In genomic region chr19:58277748-58278147, GRCh38 we compare ENCODE assay signal across 8 cellular contexts.
DNase-seq lines count a peak whose midpoint lies in the region; TF ChIP-seq lines count a peak whose summit lies in the region.

No MANE protein-coding gene starts in this region.

- H3K4me2 ChIP-seq in BLaER1 treated with 17β-estradiol and CSF1 and Interleukin-3, amounts not matched to agents 10 nM and 100 nM = peak overlapping the region; percentile 63 to 89 (median 78)
- H3K4me2 ChIP-seq in MM.1S (ENCODE audit: low read depth, low read length) = peak overlapping the region; percentile 66; the same call in 1 of the 2 replicates

- H3F3A ChIP-seq in MM.1S (ENCODE audit: insufficient read depth, low read length) = 0 out of 2 replicates have a peak, but pooled peaks cover 4% of the 10 kb centered on the region

- H3K36me3 Mint-ChIP-seq in nephron (ENCODE audit: low read depth) = peaks cover 96% of the 10 kb centered on the region

- H3K4me1 Mint-ChIP-seq in nephron = peaks cover 22% of the 10 kb centered on the region

- H3K9me3 ChIP-seq in BLaER1 treated with 17β-estradiol and CSF1 and Interleukin-3, amounts not matched to agents 10 nM and 100 nM (replicated peaks in 1 of 11) = peaks cover 75 to 88% (median 81%) of the 10 kb centered on the region in 11 experiments
- no peaks in the 10 kb centered on the region for H3K9me3 ChIP-seq in MM.1S (replicated peaks; ENCODE audit: insufficient read depth, low read length)
- peaks cover 7% of the 10 kb centered on the region for H3K9me3 ChIP-seq in effector memory CD4-positive, alpha-beta T cell (ENCODE audit: control insufficient read depth, low read length)

- H2AFZ ChIP-seq in MM.1S (ENCODE audit: low read length) = 0 out of 2 replicates have a peak overlapping the region, but pooled peaks have one; percentile 95

- no peaks in the 10 kb centered on the region for H3K79me2 ChIP-seq in MM.1S (ENCODE audit: low read length)

- peak overlapping the region; percentile 88 to 99 (median 95) for H3K9ac ChIP-seq in BLaER1 treated with 17β-estradiol and CSF1 and Interleukin-3, amounts not matched to agents 10 nM and 100 nM
- no peak overlapping the region for H3K9ac ChIP-seq in MM.1S (ENCODE audit: low read length)

- H3K27me3 ChIP-seq in BLaER1 treated with 17β-estradiol and CSF1 and Interleukin-3, amounts not matched to agents 10 nM and 100 nM = no peaks in the 10 kb centered on the region
- H3K27me3 ChIP-seq in MM.1S (replicated peaks; ENCODE audit: insufficient read depth, low read length) = no peaks in the 10 kb centered on the region
- no peaks in the 10 kb centered on the region for H3K27me3 ChIP-seq in effector memory CD4-positive, alpha-beta T cell (replicated peaks; ENCODE audit: control insufficient read depth, insufficient read depth, low read length, poor library complexity, severe bottlenecking)

- H3K27ac ChIP-seq in BLaER1 treated with 17β-estradiol and CSF1 and Interleukin-3, amounts not matched to agents 10 nM and 100 nM = peak overlapping the region; percentile 80 to 97 (median 93)
- no peak overlapping the region for H3K27ac ChIP-seq in MM.1S (ENCODE audit: low read length)
- peak overlapping the region; percentile 69 for H3K27ac ChIP-seq in effector memory CD4-positive, alpha-beta T cell (ENCODE audit: insufficient read depth, low read length, poor library complexity, severe bottlenecking)

- peak overlapping the region; percentile 77 to 99 (median 90) for H3K4me3 ChIP-seq in BLaER1 treated with 17β-estradiol and CSF1 and Interleukin-3, amounts not matched to agents 10 nM and 100 nM
- peak overlapping the region; percentile 86; the same call in 1 of the 2 replicates for H3K4me3 ChIP-seq in MM.1S (ENCODE audit: low read length)
- peak overlapping the region; percentile 95 for H3K4me3 ChIP-seq in effector memory CD4-positive, alpha-beta T cell (ENCODE audit: insufficient read depth, low read depth, low read length, poor library complexity, severe bottlenecking)

- TF ChIP-seq CTCF in MM.1S (IDR thresholded peaks at IDR 0.05; ENCODE audit: low read length) (no peak), nephron (IDR thresholded peaks at IDR 0.05; ENCODE audit: unreplicated experiment in 3 of 3) (no peak)

- H3K27ac Mint-ChIP-seq in nephron = peak overlapping the region; percentile 94 to 97 (median 95)

- peaks cover 3% of the 10 kb centered on the region for H3K27me3 Mint-ChIP-seq in nephron (ENCODE audit: low read depth)

- no peaks in the 10 kb centered on the region for H3K9me2 ChIP-seq in MM.1S (replicated peaks; ENCODE audit: insufficient read depth, low read length)

- peaks cover 0 to 17% (median 0%) of the 10 kb centered on the region in 11 experiments; a peak in 5 of 22 replicates for H4K20me1 ChIP-seq in BLaER1 treated with 17β-estradiol and CSF1 and Interleukin-3, amounts not matched to agents 10 nM and 100 nM
- H4K20me1 ChIP-seq in MM.1S (ENCODE audit: insufficient read depth, low read length) = no peaks in the 10 kb centered on the region

- H3K9me3 Mint-ChIP-seq in nephron = peaks cover 69% of the 10 kb centered on the region

- peak overlapping the region; percentile 90 to 98 (median 90) for H3K4me3 Mint-ChIP-seq in nephron

- peaks cover 18 to 35% (median 27%) of the 10 kb centered on the region in 10 experiments for H3K4me1 ChIP-seq in BLaER1 treated with 17β-estradiol and CSF1 and Interleukin-3, amounts not matched to agents 10 nM and 100 nM
- no peaks in the 10 kb centered on the region for H3K4me1 ChIP-seq in MM.1S (ENCODE audit: low read length)
- H3K4me1 ChIP-seq in effector memory CD4-positive, alpha-beta T cell (ENCODE audit: control insufficient read depth, insufficient read depth, low read length, poor library complexity, severe bottlenecking) = peaks cover 6% of the 10 kb centered on the region

- DNase-seq in MM.1S (no peak), NCI-H748 treated with DMSO at 0.1 percent for 48 hours (lab: John Stamatoyannopoulos, UW) (no peak), DMS79 (lab: John Stamatoyannopoulos, UW) (no peak)
- DNase-seq in effector memory CD4-positive, alpha-beta T cell = no peak
- DNase-seq in stimulated activated CD4-positive, alpha-beta T cell treated with anti-CD3 and anti-CD28 coated beads, Interleukin-4, amount 100 ng/mL, for 1 hour = no peak
- DNase-seq in stimulated activated CD4-positive, alpha-beta T cell treated with anti-CD3 and anti-CD28 coated beads, Interleukin-2, amount 100 ng/mL, for 48 hours = no peak

- H3K36me3 ChIP-seq in BLaER1 treated with 17β-estradiol and CSF1 and Interleukin-3, amounts not matched to agents 10 nM and 100 nM = peaks cover 64 to 79% (median 74%) of the 10 kb centered on the region in 11 experiments
- H3K36me3 ChIP-seq in MM.1S (replicated peaks; ENCODE audit: insufficient read depth, low read length) = no peaks in the 10 kb centered on the region
- H3K36me3 ChIP-seq in effector memory CD4-positive, alpha-beta T cell (ENCODE audit: control insufficient read depth, insufficient read depth, low read length) = peaks cover 16% of the 10 kb centered on the region
